8 cellular contexts compared by ENCODE assay signal in the genomic region with DNA sequence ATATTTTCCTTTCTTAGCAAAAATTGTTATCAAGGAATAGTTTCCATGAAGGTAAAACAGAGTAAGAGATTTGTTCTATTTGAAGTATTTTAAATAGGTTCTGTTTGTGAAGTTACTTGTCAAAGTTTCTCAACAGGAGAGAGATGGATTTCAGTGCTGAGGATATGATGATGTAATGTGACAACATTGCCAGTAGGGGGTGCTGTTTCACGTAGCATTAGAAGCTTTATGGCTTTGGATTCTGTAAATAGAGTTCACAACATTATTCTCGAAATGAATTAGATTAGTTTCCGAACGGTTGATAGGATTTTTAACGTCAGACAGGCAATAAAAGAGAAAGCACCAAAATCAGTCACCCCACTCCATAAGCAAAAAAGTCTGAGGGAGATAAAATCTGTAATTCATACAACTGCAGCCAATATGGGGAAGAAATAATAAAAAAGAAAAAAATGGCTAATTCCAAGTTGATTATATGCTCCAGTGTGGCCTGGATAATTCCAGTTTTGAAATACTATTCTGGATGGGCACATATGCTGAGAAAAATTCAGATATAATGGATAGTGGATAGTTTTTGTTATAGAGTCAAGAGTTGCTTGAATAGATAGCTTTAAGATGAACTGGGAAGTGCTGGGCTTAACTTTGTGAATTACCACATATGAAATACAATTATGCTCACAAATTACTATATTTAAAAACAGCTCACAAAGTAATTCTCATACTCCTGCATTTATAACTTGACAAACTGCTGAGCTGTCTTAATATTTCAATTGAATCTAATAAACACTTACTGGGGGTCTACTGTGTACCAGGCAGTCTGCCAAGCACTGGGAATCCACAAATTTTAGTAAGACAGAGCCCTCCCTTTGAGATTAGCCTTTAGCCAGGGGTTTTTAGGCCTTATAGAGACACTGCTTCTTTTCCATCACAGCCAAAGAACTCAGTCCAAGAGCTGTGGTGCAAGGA.
A peak's percentile ranks its signal among the peaks of the same experiment; 100 is the strongest.
DNase-seq lines count a peak whose midpoint lies in the region; ATAC-seq and TF ChIP-seq lines count a peak whose summit lies in the region.

No MANE protein-coding gene starts in this region.

- H3K4me1 Mint-ChIP-seq in activated naive CD4-positive, alpha-beta T cell treated with anti-CD3 and anti-CD28 coated beads for 36 hours (ENCODE audit: low read depth): peaks cover 3% of the 10 kb centered on the region
- peaks cover 3% of the 10 kb centered on the region for H3K4me1 Mint-ChIP-seq in chondrocyte (ENCODE audit: low read depth)
- peaks cover 4% of the 10 kb centered on the region for H3K4me1 Mint-ChIP-seq in type B pancreatic cell (ENCODE audit: unreplicated experiment)

- H3K4me3 ChIP-seq in RWPE2 (ENCODE audit: severe bottlenecking): no peak overlapping the region
- H3K4me3 ChIP-seq in lung: no peak overlapping the region

- H3K4me1 ChIP-seq in RWPE2 (ENCODE audit: insufficient read depth, poor library complexity, severe bottlenecking) (no peaks in the 10 kb centered on the region), lung (ENCODE audit: control insufficient read depth in 2 of 2, insufficient read depth in 2 of 2, low read length in 2 of 2) (no peaks in the 10 kb centered on the region)

- WGBS in lung, 2 donors: 0 to 1% methylated on average over 5 of the region's 5 CpGs

- ATAC-seq in GM21825 (IDR thresholded peaks at IDR 0.05; ENCODE audit: unreplicated experiment) (peak; percentile 66), RWPE2 (ENCODE audit: low read depth) (peak; percentile 58; the same call in 2 of the 3 replicates), lung (ENCODE audit: insufficient read depth, low FRiP score) (peak; percentile 83)

- no peaks in the 10 kb centered on the region for H3K9me3 Mint-ChIP-seq in activated naive CD4-positive, alpha-beta T cell treated with anti-CD3 and anti-CD28 coated beads for 36 hours
- no peaks in the 10 kb centered on the region for H3K9me3 Mint-ChIP-seq in chondrocyte (ENCODE audit: low read depth)
- H3K9me3 Mint-ChIP-seq in type B pancreatic cell: no peaks in the 10 kb centered on the region

- H3K27me3 ChIP-seq in RWPE2 (ENCODE audit: insufficient read depth, poor library complexity, severe bottlenecking) (no peaks in the 10 kb centered on the region), lung (ENCODE audit: control insufficient read depth, insufficient read depth) (no peaks in the 10 kb centered on the region)

- intact Hi-C loops in activated naive CD4-positive, alpha-beta T cell treated with anti-CD3 and anti-CD28 coated beads for 36 hours (cut with micrococcal nuclease): loop anchor here (1.0 to 5.0 kb wide), 6 partner anchors 317 to 1326 kb away; no protein-coding TSS in a partner anchor

- no peaks in the 10 kb centered on the region for H3K36me3 ChIP-seq in RWPE2 (ENCODE audit: low read depth)
- H3K36me3 ChIP-seq in lung (ENCODE audit: control insufficient read depth in 2 of 2, insufficient read depth in 2 of 2, low read length in 2 of 2): no peaks in the 10 kb centered on the region

- TF ChIP-seq CTCF in RWPE2 (IDR thresholded peaks at IDR 0.05; ENCODE audit: poor library complexity, severe bottlenecking) (peak; percentile 90), chondrocyte (IDR thresholded peaks at IDR 0.05) (peak; percentile 98), lung (IDR thresholded peaks at IDR 0.05; ENCODE audit: control extremely low read depth, extremely low read depth) (peak; percentile 69), type B pancreatic cell (conservative IDR thresholded peaks at IDR 0.05) (peak; percentile 97)

- no peak overlapping the region for H3K27ac Mint-ChIP-seq in activated naive CD4-positive, alpha-beta T cell treated with anti-CD3 and anti-CD28 coated beads for 36 hours
- H3K27ac Mint-ChIP-seq in chondrocyte (ENCODE audit: unreplicated experiment): no peak overlapping the region
- no peak overlapping the region for H3K27ac Mint-ChIP-seq in type B pancreatic cell

- no peaks in the 10 kb centered on the region for H3K27me3 Mint-ChIP-seq in activated naive CD4-positive, alpha-beta T cell treated with anti-CD3 and anti-CD28 coated beads for 36 hours (ENCODE audit: low read depth)
- H3K27me3 Mint-ChIP-seq in chondrocyte (ENCODE audit: low read depth): peaks cover 34% of the 10 kb centered on the region
- H3K27me3 Mint-ChIP-seq in type B pancreatic cell: peaks cover 39% of the 10 kb centered on the region

- peak; percentile 56 for DNase-seq in activated naive CD4-positive, alpha-beta T cell treated with anti-CD3 and anti-CD28 coated beads for 36 hours
- no peak for DNase-seq in activated naive CD4-positive, alpha-beta T cell treated with anti-CD3 and anti-CD28 coated beads, Interleukin-2, amount 50 U/mL, for 16 hours
- DNase-seq in LoVo (ENCODE audit: low spot score): peak; percentile 63
- DNase-seq in RWPE2 (ENCODE audit: low spot score): no peak
- DNase-seq in chondrocyte (ENCODE audit: low spot score): no peak
- DNase-seq in lung (ENCODE audit: low spot score): no peak
- DNase-seq in type B pancreatic cell (ENCODE audit: extremely low spot score, unreplicated experiment): no peak

- H3K36me3 Mint-ChIP-seq in activated naive CD4-positive, alpha-beta T cell treated with anti-CD3 and anti-CD28 coated beads for 36 hours (ENCODE audit: low read depth): no peaks in the 10 kb centered on the region
- H3K36me3 Mint-ChIP-seq in chondrocyte (ENCODE audit: low read depth) (no peaks in the 10 kb centered on the region), type B pancreatic cell (no peaks in the 10 kb centered on the region)

- H3K27ac ChIP-seq in RWPE2 (ENCODE audit: poor library complexity, severe bottlenecking): no peak overlapping the region
- H3K27ac ChIP-seq in lung (ENCODE audit: low read depth in 1 of 2, low read length in 1 of 2): no peak overlapping the region

- CTCF ChIA-PET in activated naive CD4-positive, alpha-beta T cell treated with anti-CD3 and anti-CD28 coated beads for 36 hours (lab: Charles Lee): interaction anchor here (0.6 to 2.7 kb wide), 19 partner anchors 8 to 886 kb away, joined by 3 to 10 read pairs (median 3); a partner anchor contains a TSS

- no peaks in the 10 kb centered on the region for H3K9me3 ChIP-seq in RWPE2 (ENCODE audit: severe bottlenecking)
- no peaks in the 10 kb centered on the region for H3K9me3 ChIP-seq in lung (ENCODE audit: control insufficient read depth in 2 of 2, insufficient read depth in 1 of 2, low read length in 1 of 2)

- no peak overlapping the region for H3K4me3 Mint-ChIP-seq in activated naive CD4-positive, alpha-beta T cell treated with anti-CD3 and anti-CD28 coated beads for 36 hours
- H3K4me3 Mint-ChIP-seq in chondrocyte (ENCODE audit: unreplicated experiment) (no peak overlapping the region), type B pancreatic cell (no peak overlapping the region)

Comparison
In these comparisons a context has a peak if more than half of its experiments do, and no peak if none do; other contexts are left out.
1. DNase-seq: peak in activated naive CD4-positive, alpha-beta T cell treated with anti-CD3 and anti-CD28 coated beads for 36 hours (single experiment) and LoVo (single experiment); none in activated naive CD4-positive, alpha-beta T cell treated with anti-CD3 and anti-CD28 coated beads, Interleukin-2, amount 50 U/mL, for 16 hours (single experiment), RWPE2 (single experiment), chondrocyte (single experiment), lung (single experiment) and type B pancreatic cell (single experiment).
2. Peak in every context shown above with its lines, with median percentiles within 50 percentile points of each other: ATAC-seq and CTCF ChIP-seq.